In the genomic region with DNA sequence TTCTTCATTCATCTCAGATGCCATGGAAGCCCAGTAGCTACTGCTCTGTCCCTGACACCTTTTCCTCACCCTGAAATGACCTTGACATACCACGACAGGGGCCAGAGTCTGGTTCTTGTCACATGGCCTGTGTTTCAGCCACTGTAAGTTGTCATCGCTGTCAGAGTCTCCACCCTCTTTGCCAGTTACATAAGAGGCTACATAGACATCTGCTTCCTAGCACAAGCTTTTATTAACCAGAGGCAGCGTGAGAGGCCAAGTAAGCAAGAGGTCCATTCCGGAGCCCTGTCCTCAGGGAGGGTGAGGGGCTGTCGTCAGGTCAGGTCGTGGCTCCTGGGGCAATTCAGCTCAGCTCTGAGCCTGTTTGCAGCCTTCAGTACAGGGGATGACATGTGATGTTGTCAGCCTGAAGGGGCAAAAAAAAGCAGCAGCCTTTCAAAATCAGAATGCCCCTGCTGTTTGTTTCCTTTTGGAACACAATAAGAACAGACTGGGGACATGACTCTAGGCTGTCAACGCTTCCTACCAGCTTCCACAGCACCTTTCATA, we compare ENCODE assay signal across 11 cellular contexts.
DNase-seq lines count a peak whose midpoint lies in the region; ATAC-seq and TF ChIP-seq lines count a peak whose summit lies in the region.
"Had no signal": no experiment of that assay in that cellular context is flagged by ENCODE, and none has a peak within 500 bp of the region (broad histone marks: within the 10 kb centered on the region; RNA-seq: fewer than 3 reads in every experiment).

No MANE protein-coding gene starts in this region.

- DNase-seq in body of pancreas (peak; percentile 10 to 45 (median 16)), heart left ventricle (peak; percentile 83 to 92 (median 85)), ureter (ENCODE audit: low spot score) (peak; percentile 54), NCI-H345 (lab: John Stamatoyannopoulos, UW) (no peak), GM19240 (ENCODE audit: insufficient read length, low spot score) (no peak)
- no peak for DNase-seq in central memory CD4-positive, alpha-beta T cell
- DNase-seq: activated CD8-positive, alpha-beta memory T cell treated with anti-CD3 and anti-CD28 coated beads, Interleukin-2, amount 10 ng/mL, durations not matched to agents 7 days and 5 days; DMS79 treated with DMSO at 0.1 percent for 48 hours; stimulated activated CD4-positive, alpha-beta T cell treated with anti-CD3 and anti-CD28 coated beads, Interleukin-15, amount 100 ng/mL, for 24 hours had no signal

- H3K36me3 ChIP-seq in body of pancreas (replicated peaks in 1 of 2; ENCODE audit: insufficient read depth in 1 of 2, low read depth in 2 of 2) = no peaks in the 10 kb centered on the region
- no peaks in the 10 kb centered on the region for H3K36me3 ChIP-seq in heart left ventricle
- H3K36me3 ChIP-seq in muscle layer of colon (ENCODE audit: insufficient read depth, low read length) = no peaks in the 10 kb centered on the region

- WGBS in body of pancreas, 2 donors = 46 to 49% methylated on average over 7 of the region's 7 CpGs
- WGBS in heart left ventricle, 4 donors = 4 to 15% (median 8%) methylated on average over 6 to 7 of the region's 7 CpGs

- TF ChIP-seq POLR2A in body of pancreas (IDR thresholded peaks at IDR 0.05) = no peak
- peak in 1 of 2 donors; percentile 40 for TF ChIP-seq POLR2A in heart left ventricle (IDR thresholded peaks at IDR 0.05)

- no peak overlapping the region for H3K9ac ChIP-seq in muscle layer of colon (ENCODE audit: low read length)

- H3K9me3 ChIP-seq in body of pancreas = no peaks in the 10 kb centered on the region
- H3K9me3 ChIP-seq in heart left ventricle = peaks cover 0 to 4% (median 0%) of the 10 kb centered on the region in 12 donors
- H3K9me3 ChIP-seq in muscle layer of colon (ENCODE audit: low read length) = no peaks in the 10 kb centered on the region

- peak; percentile 73 for ATAC-seq in body of pancreas
- peak; percentile 96 to 99 (median 98) for ATAC-seq in heart left ventricle
- no peak for ATAC-seq in HG02571 (IDR thresholded peaks at IDR 0.05; ENCODE audit: unreplicated experiment)
- ATAC-seq: activated CD8-positive, alpha-beta memory T cell treated with anti-CD3 and anti-CD28 coated beads, Interleukin-2, amount 10 ng/mL, durations not matched to agents 7 days and 5 days had no signal

- H3K27me3 ChIP-seq in body of pancreas (no peaks in the 10 kb centered on the region), heart left ventricle (no peaks in the 10 kb centered on the region), muscle layer of colon (ENCODE audit: control insufficient read depth in 1 of 2, insufficient read depth in 2 of 2, low read length in 2 of 2) (no peaks in the 10 kb centered on the region)

- intact Hi-C loops in body of pancreas (cut with DNase I) (no loop called here), heart left ventricle (cut with DNase I) (loop anchor here in 7 of 10 donors (2.0 to 10.0 kb wide), 6 partner anchors 43 to 69 kb away; no protein-coding TSS in a partner anchor)

- H3K4me1 ChIP-seq in body of pancreas (peaks cover 5% of the 10 kb centered on the region), heart left ventricle (peaks cover 0 to 77% (median 40%) of the 10 kb centered on the region in 12 donors), muscle layer of colon (ENCODE audit: insufficient read depth, low read length) (peaks cover 32% of the 10 kb centered on the region)

- TF ChIP-seq CTCF in body of pancreas (IDR thresholded peaks at IDR 0.05) (no peak), heart left ventricle (IDR thresholded peaks at IDR 0.05) (no peak)

- H3K27ac ChIP-seq in body of pancreas (peak overlapping the region in 2 of 4 donors; percentile 18 to 19), heart left ventricle (peak overlapping the region; percentile 67 to 90 (median 84)), muscle layer of colon (ENCODE audit: low read depth, low read length) (peak overlapping the region; percentile 7)

- no peak overlapping the region for H3K4me3 ChIP-seq in body of pancreas
- H3K4me3 ChIP-seq in heart left ventricle = peak overlapping the region in 1 of 12 donors; percentile 16
- peak overlapping the region in 1 of 2 donors; percentile 28 for H3K4me3 ChIP-seq in muscle layer of colon (ENCODE audit: low read depth in 1 of 2, low read length in 2 of 2)

Comparison
In these comparisons a context has a peak if more than half of its experiments do, and no peak if none do; other contexts are left out.
1. DNase-seq: peak in body of pancreas (4 of 4), heart left ventricle (5 of 5) and ureter (single experiment); none in NCI-H345 (single experiment), central memory CD4-positive, alpha-beta T cell (single experiment) and GM19240 (single experiment).